8 cellular contexts compared by ENCODE assay signal in the genomic region with DNA sequence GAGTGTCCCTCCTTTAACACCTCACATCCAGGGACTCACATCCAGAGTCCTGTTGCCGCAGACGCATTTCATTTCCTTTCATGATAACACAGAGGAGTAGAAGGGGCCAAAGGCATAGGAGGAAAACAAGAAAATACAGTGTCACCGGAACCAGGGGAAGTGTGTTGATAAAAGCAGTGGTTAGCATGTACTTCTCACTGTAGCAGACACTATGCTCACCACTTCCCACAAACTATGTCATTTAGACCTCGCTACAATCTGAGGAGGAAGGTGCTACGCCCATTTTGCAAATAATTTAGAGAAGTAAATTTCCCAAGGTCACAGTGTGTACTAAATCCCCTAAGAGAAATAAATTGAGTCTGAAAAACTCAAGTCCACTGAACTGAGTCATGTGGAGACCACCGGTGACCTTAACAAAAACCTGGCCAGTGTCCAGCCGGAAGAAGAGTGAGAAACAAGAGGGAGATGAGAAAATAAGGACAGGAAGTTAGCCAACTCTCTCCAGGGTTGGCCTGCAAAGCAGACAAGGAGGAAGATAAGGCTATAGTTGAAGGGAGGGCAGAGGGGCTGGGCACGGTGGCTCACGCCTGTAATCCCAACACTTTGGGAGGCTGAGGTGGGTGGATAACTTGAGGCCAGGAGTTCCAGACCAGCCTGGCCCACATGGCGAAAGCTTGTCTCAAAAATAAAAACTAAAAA. TPM values are rescaled to one million over a fixed set of nuclear protein-coding genes. Genes with fewer than 3 reads are reported as not detected.
DNase-seq lines count a peak whose midpoint lies in the region; ATAC-seq, FAIRE-seq and TF ChIP-seq lines count a peak whose summit lies in the region.

No MANE protein-coding gene starts in this region.

- no peak for FAIRE-seq in frontal cortex (lab: Jason Lieb, UNC)

- no peak for TF ChIP-seq CTCF in Caco-2 (IDR thresholded peaks at IDR 0.05; ENCODE audit: insufficient read depth in 1 of 2, low read depth in 1 of 2, low read length in 1 of 2, severe bottlenecking in 1 of 2, unreplicated experiment in 1 of 2)

- ATAC-seq in GM18517 (IDR thresholded peaks at IDR 0.05; ENCODE audit: unreplicated experiment) (peak; percentile 60), HG02623 (IDR thresholded peaks at IDR 0.05; ENCODE audit: unreplicated experiment) (peak; percentile 70)

- no peak overlapping the region for H3K4me3 ChIP-seq in Caco-2 (ENCODE audit: low read depth, low read length)

- BruUV-seq in Caco-2 (replicated peaks; lab: Mats Ljungman, UMichigan): no TSS peak

- no peaks in the 10 kb centered on the region for H3K4me1 ChIP-seq in Caco-2

- no peak overlapping the region for H3K4me3 Mint-ChIP-seq in Caco-2 (ENCODE audit: unreplicated experiment)

- intact Hi-C loops in Caco-2 (cut with micrococcal nuclease; ENCODE audit: unreplicated experiment): no loop called here

- H3K27me3 ChIP-seq in Caco-2 (replicated peaks; ENCODE audit: control insufficient read depth, insufficient read depth, low read length): no peaks in the 10 kb centered on the region

- POLR2A ChIA-PET in Caco-2 (lab: Charles Lee): no interaction called here

- CTCF ChIA-PET in Caco-2 (lab: Charles Lee): no interaction called here

- H3K9me3 Mint-ChIP-seq in Caco-2 (ENCODE audit: unreplicated experiment): peaks cover 8% of the 10 kb centered on the region

- H3K27ac Mint-ChIP-seq in Caco-2 (ENCODE audit: unreplicated experiment): no peak overlapping the region

- H3K9me3 ChIP-seq in Caco-2: no peaks in the 10 kb centered on the region

- H3K36me3 ChIP-seq in Caco-2 (ENCODE audit: control insufficient read depth, insufficient read depth, low read length): no peaks in the 10 kb centered on the region

- DNase-seq in SKM-1 treated with dmso at 0.1 percent for 144 hours (lab: John Stamatoyannopoulos, UW; ENCODE audit: unreplicated experiment) (peak; percentile 76), left kidney (ENCODE audit: low read depth, low spot score) (peak; percentile 32), Caco-2 (no peak), frontal cortex (ENCODE audit: low spot score in 2 of 2) (no peak), COR-L47 (lab: John Stamatoyannopoulos, UW) (no peak)
- DNase-seq in stimulated activated CD4-positive, alpha-beta T cell treated with anti-CD3 and anti-CD28 coated beads, Interleukin-15, amount 100 ng/mL, for 24 hours: no peak

- no peaks in the 10 kb centered on the region for H3K27me3 Mint-ChIP-seq in Caco-2 (ENCODE audit: insufficient read depth, unreplicated experiment)

- H3K36me3 Mint-ChIP-seq in Caco-2 (ENCODE audit: insufficient read depth, unreplicated experiment): no peaks in the 10 kb centered on the region

- no peaks in the 10 kb centered on the region for H3K4me1 Mint-ChIP-seq in Caco-2 (ENCODE audit: low read depth, unreplicated experiment)

RNA-seq across cellular contexts. Expression of a gene that starts 25.8 kb away (rescaled TPM):
- total RNA-seq in Caco-2 (2022) (2.1 and 4.3 TPM in 2 replicates), frontal cortex (9.0 TPM)

Comparison
In these comparisons a context has a peak if more than half of its experiments do, and no peak if none do; other contexts are left out.
1. DNase-seq: peak in SKM-1 treated with dmso at 0.1 percent for 144 hours (single experiment) and left kidney (single experiment); none in Caco-2 (0 of 2), frontal cortex (0 of 2), COR-L47 (single experiment) and stimulated activated CD4-positive, alpha-beta T cell treated with anti-CD3 and anti-CD28 coated beads, Interleukin-15, amount 100 ng/mL, for 24 hours (single experiment).